Comparison of ENCODE assay signal across 26 cellular contexts in the genomic region with DNA sequence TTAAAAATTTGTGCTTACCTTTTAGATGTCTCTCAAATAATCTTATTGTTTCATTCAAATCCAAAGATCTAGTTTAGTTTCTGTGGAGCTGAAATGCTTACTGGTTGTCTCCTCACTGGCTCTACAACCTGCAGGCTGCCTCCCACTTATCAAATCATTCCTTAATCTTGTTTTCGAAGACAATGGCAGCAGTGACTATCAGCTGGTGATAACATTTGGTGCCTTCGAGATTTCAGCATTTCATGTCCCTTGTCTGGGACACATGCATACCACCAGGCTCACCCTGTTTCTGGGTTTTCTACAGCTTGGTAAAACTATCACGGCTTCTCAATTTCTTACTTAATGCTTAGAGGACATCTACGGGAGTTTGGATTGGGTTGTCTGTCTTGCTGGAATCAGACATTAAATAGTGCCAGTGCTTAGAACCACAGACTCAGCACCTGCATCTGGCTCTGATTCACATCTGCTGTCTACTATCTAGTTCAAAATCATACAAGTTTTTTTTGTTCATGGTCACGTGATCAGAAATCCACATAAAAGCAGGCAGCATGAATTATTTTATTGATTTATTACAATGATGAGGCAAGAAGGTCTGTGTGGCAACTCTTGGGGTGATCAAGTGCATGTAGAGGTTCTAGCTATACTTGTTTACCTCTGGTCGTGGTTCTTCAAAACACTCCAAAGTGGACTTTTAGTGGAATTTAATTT.
"Had no signal": no experiment of that assay in that cellular context is flagged by ENCODE, and none has a peak within 500 bp of the region (broad histone marks: within the 10 kb centered on the region; RNA-seq: fewer than 3 reads in every experiment).

No MANE protein-coding gene starts in this region.

- DNase-seq: activated CD4-positive, alpha-beta T cell treated with anti-CD3 and anti-CD28 coated beads for 36 hours; activated CD8-positive, alpha-beta memory T cell treated with anti-CD3 and anti-CD28 coated beads, Interleukin-2, amount 50 U/mL, for 4 hours; activated CD8-positive, alpha-beta T cell treated with anti-CD3 and anti-CD28 coated beads for 36 hours; activated gamma-delta T cell treated with Interleukin-2 at 50 U/mL for 16 hours; activated naive CD4-positive, alpha-beta T cell treated with anti-CD3 and anti-CD28 coated beads, Interleukin-2, amount 10 ng/mL, durations not matched to agents 7 days and 5 days; activated naive CD8-positive, alpha-beta T cell treated with anti-CD3 and anti-CD28 coated beads for 36 hours; activated T-cell treated with anti-CD3 and anti-CD28 coated beads, Interleukin-2, amount 50 U/mL, for 72 hours; brain microvascular endothelial cell; MM.1S; NCI-H1105; NCI-H1436; NCI-H1694 treated with DMSO at 0.1 percent for 48 hours; NCI-H2029 treated with DMSO at 0.1 percent for 48 hours; NCI-H345; NCI-H524; NCI-H748 treated with DMSO at 0.1 percent for 48 hours; NK-92 treated with Interleukin-12 subunit alpha and Interleukin-12 subunit beta, amount 100 ng/mL, for 24 hours; Peyer's patch; Right ventricle myocardium superior; T-cell; T-helper 2 cell; T1000; WERI-Rb-1 had no signal

- H3K36me3 ChIP-seq: brain microvascular endothelial cell, cardiac muscle cell, Peyer's patch, SJSA1, WERI-Rb-1 had no signal

- ATAC-seq: activated CD4-positive, alpha-beta T cell treated with anti-CD3 and anti-CD28 coated beads for 36 hours; activated CD8-positive, alpha-beta T cell treated with anti-CD3 and anti-CD28 coated beads for 36 hours; activated T-cell treated with anti-CD3 and anti-CD28 coated beads, Interleukin-2, amount 50 U/mL, for 72 hours; T-cell had no signal

- H3K4me3 ChIP-seq: cardiac muscle cell, Peyer's patch, SJSA1 had no signal

- H3K27me3 ChIP-seq: brain microvascular endothelial cell, cardiac muscle cell, Peyer's patch, SJSA1 had no signal

- H3K27ac ChIP-seq: brain microvascular endothelial cell, cardiac muscle cell, Peyer's patch, RWPE1, SJSA1, WERI-Rb-1 had no signal

- H3K4me1 ChIP-seq: Peyer's patch, SJSA1 had no signal

- H3K9me3 ChIP-seq: Peyer's patch, SJSA1 had no signal
